ENCODE assay signal across 29 cellular contexts in the genomic region with DNA sequence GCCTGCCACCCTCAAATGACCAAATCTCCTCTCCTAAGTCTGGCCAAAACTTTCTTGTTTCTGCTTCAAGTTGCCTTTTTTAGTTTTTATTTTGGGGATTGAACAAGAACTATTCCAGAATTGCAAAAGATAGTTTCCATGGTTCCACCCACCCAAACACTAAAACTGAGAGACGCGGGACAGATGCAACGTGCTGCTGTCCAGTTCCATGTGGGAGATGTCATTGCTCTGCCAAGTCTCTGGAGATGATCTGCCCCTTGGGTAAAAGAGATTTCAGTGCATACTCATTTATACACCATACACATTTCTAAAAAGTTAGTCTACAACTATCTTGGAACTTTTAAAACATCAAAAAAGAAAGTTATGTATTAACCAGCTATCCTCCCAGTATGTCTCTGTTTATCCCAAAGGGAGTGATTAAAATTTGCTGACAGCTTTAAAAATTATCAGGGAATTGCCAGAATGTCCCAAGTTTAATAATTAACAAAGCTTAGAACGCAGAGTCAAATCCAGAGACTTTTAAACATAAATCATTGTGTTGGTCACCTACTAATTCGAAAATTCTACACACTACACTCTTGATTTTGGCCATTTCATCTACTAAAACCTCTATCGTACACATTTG. TPM values are rescaled to one million over a fixed set of nuclear protein-coding genes. Genes with fewer than 3 reads are reported as not detected.
DNase-seq lines count a peak whose midpoint lies in the region; ATAC-seq and TF ChIP-seq lines count a peak whose summit lies in the region.
"Had no signal": no experiment of that assay in that cellular context is flagged by ENCODE, and none has a peak within 500 bp of the region (broad histone marks: within the 10 kb centered on the region; RNA-seq: fewer than 3 reads in every experiment).

No MANE protein-coding gene starts in this region.

- H3K9me3 ChIP-seq in ascending aorta (no peaks in the 10 kb centered on the region), liver (ENCODE audit: control insufficient read depth in 4 of 4, low read length in 3 of 4) (no peaks in the 10 kb centered on the region), gastrocnemius medialis (no peaks in the 10 kb centered on the region)
- H3K9me3 ChIP-seq: BLaER1, SK-N-SH, tibial nerve had no signal

- H3K27me3 ChIP-seq in ascending aorta = no peaks in the 10 kb centered on the region
- no peaks in the 10 kb centered on the region for H3K27me3 ChIP-seq in liver (ENCODE audit: control insufficient read depth in 4 of 4, insufficient read depth in 4 of 4, low read length in 3 of 4)
- no peaks in the 10 kb centered on the region for H3K27me3 ChIP-seq in gastrocnemius medialis
- H3K27me3 ChIP-seq: BLaER1 had no signal

- no peak for TF ChIP-seq POLR2A in gastrocnemius medialis (IDR thresholded peaks at IDR 0.05)

- 29% methylated on average over 6 of the region's 6 CpGs for WGBS in liver

- no peak overlapping the region for H3K4me3 ChIP-seq in ascending aorta
- H3K4me3 ChIP-seq in liver (ENCODE audit: low read depth in 1 of 3, low read length in 3 of 3) = peak overlapping the region; percentile 2 to 74 (median 69)
- no peak overlapping the region for H3K4me3 ChIP-seq in gastrocnemius medialis
- H3K4me3 ChIP-seq: BLaER1, GM23338, tibial nerve had no signal

- no peaks in the 10 kb centered on the region for H3K36me3 ChIP-seq in ascending aorta
- H3K36me3 ChIP-seq in liver (ENCODE audit: control insufficient read depth in 4 of 4, insufficient read depth in 3 of 4, low read depth in 1 of 4, low read length in 3 of 4) = no peaks in the 10 kb centered on the region
- H3K36me3 ChIP-seq in gastrocnemius medialis = no peaks in the 10 kb centered on the region
- H3K36me3 ChIP-seq: BLaER1, tibial nerve had no signal

- intact Hi-C loops in ascending aorta (cut with DNase I) (no loop called here), left ventricle myocardium superior (cut with micrococcal nuclease) (no loop called here), gastrocnemius medialis (cut with DNase I; ENCODE audit: low total_unique reads) (no loop called here)

- TF ChIP-seq CTCF in ascending aorta (IDR thresholded peaks at IDR 0.05) (no peak), liver (IDR thresholded peaks at IDR 0.05; ENCODE audit: low read depth, low read length, missing input control) (no peak), gastrocnemius medialis (IDR thresholded peaks at IDR 0.05 in 4 of 5, conservative IDR thresholded peaks at IDR 0.05 in 1 of 5) (no peak)

- in situ Hi-C loops in gastrocnemius medialis (cut with MboI; ENCODE audit: low sequenced_read_pairs in 4 of 4) = no loop called here

- no peak for TF ChIP-seq RAD21 in liver (IDR thresholded peaks at IDR 0.05)

- peak overlapping the region in 1 of 2 donors; percentile 66 for H3K9ac ChIP-seq in liver (ENCODE audit: low read depth in 1 of 2, low read length in 2 of 2)
- H3K9ac ChIP-seq: BLaER1, KMS-11, SK-N-SH had no signal

- peak overlapping the region; percentile 34 to 38 for H3K27ac ChIP-seq in ascending aorta
- H3K27ac ChIP-seq in liver (ENCODE audit: low read depth in 1 of 2, low read length in 2 of 2) = peak overlapping the region; percentile 64 to 91
- H3K27ac ChIP-seq in gastrocnemius medialis = peak overlapping the region; percentile 33 to 88 (median 80)
- H3K27ac ChIP-seq: BLaER1, KMS-11 had no signal

- ATAC-seq in left ventricle myocardium superior (peak; percentile 17), gastrocnemius medialis (no peak)
- ATAC-seq: activated CD4-positive, CD25-positive, alpha-beta regulatory T cell treated with anti-CD3 and anti-CD28 coated beads, Interleukin-2, amount 50 U/mL, for 24 hours; activated T-cell treated with anti-CD3 and anti-CD28 coated beads, Interleukin-2, amount 50 U/mL, for 72 hours; esophagus mucosa; GM23338; natural killer cell; stimulated activated naive CD8-positive, alpha-beta T cell treated with anti-CD3 and anti-CD28 coated beads, Interleukin-15, amount 100 ng/mL, for 72 hours had no signal

- H3K4me1 ChIP-seq in ascending aorta = peaks cover 0 to 4% of the 10 kb centered on the region in 2 donors
- peaks cover 4 to 23% (median 12%) of the 10 kb centered on the region in 4 donors for H3K4me1 ChIP-seq in liver (ENCODE audit: control insufficient read depth in 4 of 4, insufficient read depth in 4 of 4, low read length in 3 of 4)
- H3K4me1 ChIP-seq in gastrocnemius medialis = peaks cover 0 to 8% of the 10 kb centered on the region in 2 donors
- H3K4me1 ChIP-seq: tibial nerve had no signal

- DNase-seq in ascending aorta (ENCODE audit: low spot score in 2 of 2) = no peak
- no peak for DNase-seq in left ventricle myocardium superior
- no peak for DNase-seq in gastrocnemius medialis
- no peak for DNase-seq in cerebellar cortex (ENCODE audit: low spot score)
- DNase-seq in activated CD4-positive, CD25-positive, alpha-beta regulatory T cell (lab: John Stamatoyannopoulos, UW) = no peak
- no peak for DNase-seq in OCI-M2 (lab: John Stamatoyannopoulos, UW; ENCODE audit: unreplicated experiment)
- no peak for DNase-seq in HUDEP-2 (lab: John Stamatoyannopoulos, UW; ENCODE audit: unreplicated experiment in 76 of 76)
- DNase-seq: activated CD4-positive, alpha-beta T cell treated with anti-CD3 and anti-CD28 coated beads, Interleukin-2, amount 50 U/mL, for 48 hours; activated T-cell treated with anti-CD3 and anti-CD28 coated beads, Interleukin-2, amount 50 U/mL, for 72 hours; cerebellar nuclear complex; foreskin melanocyte; MM.1S; natural killer cell; NCI-H1105 treated with DMSO at 0.1 percent for 48 hours; NCI-H1930; NCI-H510A treated with DMSO at 0.1 percent for 48 hours; retina; SK-N-SH; stimulated activated CD8-positive, alpha-beta memory T cell treated with anti-CD3 and anti-CD28 coated beads, Interleukin-4, amount 100 ng/mL, for 48 hours; stimulated activated naive CD8-positive, alpha-beta T cell treated with anti-CD3 and anti-CD28 coated beads, Interleukin-15, amount 100 ng/mL, for 72 hours had no signal

TF ChIP-seq in liver, 16 proteins besides CTCF, POLR2A, EP300 and RAD21 (continues in another document):
- no peak for TF ChIP-seq HNF4G (IDR thresholded peaks at IDR 0.05)
- no peak for TF ChIP-seq TAF1 (conservative IDR thresholded peaks at IDR 0.05)
- no peak for TF ChIP-seq NR2F2 (IDR thresholded peaks at IDR 0.05)
- TF ChIP-seq, protein P1, sequence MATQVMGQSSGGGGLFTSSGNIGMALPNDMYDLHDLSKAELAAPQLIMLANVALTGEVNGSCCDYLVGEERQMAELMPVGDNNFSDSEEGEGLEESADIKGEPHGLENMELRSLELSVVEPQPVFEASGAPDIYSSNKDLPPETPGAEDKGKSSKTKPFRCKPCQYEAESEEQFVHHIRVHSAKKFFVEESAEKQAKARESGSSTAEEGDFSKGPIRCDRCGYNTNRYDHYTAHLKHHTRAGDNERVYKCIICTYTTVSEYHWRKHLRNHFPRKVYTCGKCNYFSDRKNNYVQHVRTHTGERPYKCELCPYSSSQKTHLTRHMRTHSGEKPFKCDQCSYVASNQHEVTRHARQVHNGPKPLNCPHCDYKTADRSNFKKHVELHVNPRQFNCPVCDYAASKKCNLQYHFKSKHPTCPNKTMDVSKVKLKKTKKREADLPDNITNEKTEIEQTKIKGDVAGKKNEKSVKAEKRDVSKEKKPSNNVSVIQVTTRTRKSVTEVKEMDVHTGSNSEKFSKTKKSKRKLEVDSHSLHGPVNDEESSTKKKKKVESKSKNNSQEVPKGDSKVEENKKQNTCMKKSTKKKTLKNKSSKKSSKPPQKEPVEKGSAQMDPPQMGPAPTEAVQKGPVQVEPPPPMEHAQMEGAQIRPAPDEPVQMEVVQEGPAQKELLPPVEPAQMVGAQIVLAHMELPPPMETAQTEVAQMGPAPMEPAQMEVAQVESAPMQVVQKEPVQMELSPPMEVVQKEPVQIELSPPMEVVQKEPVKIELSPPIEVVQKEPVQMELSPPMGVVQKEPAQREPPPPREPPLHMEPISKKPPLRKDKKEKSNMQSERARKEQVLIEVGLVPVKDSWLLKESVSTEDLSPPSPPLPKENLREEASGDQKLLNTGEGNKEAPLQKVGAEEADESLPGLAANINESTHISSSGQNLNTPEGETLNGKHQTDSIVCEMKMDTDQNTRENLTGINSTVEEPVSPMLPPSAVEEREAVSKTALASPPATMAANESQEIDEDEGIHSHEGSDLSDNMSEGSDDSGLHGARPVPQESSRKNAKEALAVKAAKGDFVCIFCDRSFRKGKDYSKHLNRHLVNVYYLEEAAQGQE (IDR thresholded peaks at IDR 0.05) = peak; percentile 82
- no peak for TF ChIP-seq JUND (IDR thresholded peaks at IDR 0.05)
- no peak for TF ChIP-seq GABPA (IDR thresholded peaks at IDR 0.05 in 1 of 2, conservative IDR thresholded peaks at IDR 0.05 in 1 of 2)
- TF ChIP-seq SP1 (IDR thresholded peaks at IDR 0.05) = no peak
- no peak for TF ChIP-seq FOXA1 (IDR thresholded peaks at IDR 0.05)
- TF ChIP-seq YY1 (IDR thresholded peaks at IDR 0.05) = peak; percentile 41
- TF ChIP-seq, protein P2, sequence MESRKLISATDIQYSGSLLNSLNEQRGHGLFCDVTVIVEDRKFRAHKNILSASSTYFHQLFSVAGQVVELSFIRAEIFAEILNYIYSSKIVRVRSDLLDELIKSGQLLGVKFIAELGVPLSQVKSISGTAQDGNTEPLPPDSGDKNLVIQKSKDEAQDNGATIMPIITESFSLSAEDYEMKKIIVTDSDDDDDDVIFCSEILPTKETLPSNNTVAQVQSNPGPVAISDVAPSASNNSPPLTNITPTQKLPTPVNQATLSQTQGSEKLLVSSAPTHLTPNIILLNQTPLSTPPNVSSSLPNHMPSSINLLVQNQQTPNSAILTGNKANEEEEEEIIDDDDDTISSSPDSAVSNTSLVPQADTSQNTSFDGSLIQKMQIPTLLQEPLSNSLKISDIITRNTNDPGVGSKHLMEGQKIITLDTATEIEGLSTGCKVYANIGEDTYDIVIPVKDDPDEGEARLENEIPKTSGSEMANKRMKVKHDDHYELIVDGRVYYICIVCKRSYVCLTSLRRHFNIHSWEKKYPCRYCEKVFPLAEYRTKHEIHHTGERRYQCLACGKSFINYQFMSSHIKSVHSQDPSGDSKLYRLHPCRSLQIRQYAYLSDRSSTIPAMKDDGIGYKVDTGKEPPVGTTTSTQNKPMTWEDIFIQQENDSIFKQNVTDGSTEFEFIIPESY (IDR thresholded peaks at IDR 0.05) = no peak
- TF ChIP-seq RXRA (IDR thresholded peaks at IDR 0.05) = no peak
- no peak for TF ChIP-seq FOXA2 (IDR thresholded peaks at IDR 0.05)
- TF ChIP-seq EGR1 (IDR thresholded peaks at IDR 0.05; ENCODE audit: low read depth in 2 of 2) = no peak
- TF ChIP-seq, protein P3, sequence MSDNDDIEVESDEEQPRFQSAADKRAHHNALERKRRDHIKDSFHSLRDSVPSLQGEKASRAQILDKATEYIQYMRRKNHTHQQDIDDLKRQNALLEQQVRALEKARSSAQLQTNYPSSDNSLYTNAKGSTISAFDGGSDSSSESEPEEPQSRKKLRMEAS (IDR thresholded peaks at IDR 0.05) = peak; percentile 38

RNA-seq across cellular contexts. Expression of gene MAOB, which starts 3.2 kb away (rescaled TPM):
- total RNA-seq in ascending aorta = 4.6 TPM
- total RNA-seq in left ventricle myocardium superior = 126 TPM
- 10 to 100 TPM; 34.0 to 52.9 TPM for total RNA-seq in liver
- polyA plus RNA-seq in liver = 10 to 100 TPM; 92.4 to 96.3 TPM
- total RNA-seq in gastrocnemius medialis = 10 to 100 TPM in 3 of 4 donors, 1 to 10 TPM in 1; 7.8 to 34.5 (median 29.3) TPM
- total RNA-seq: dermis microvascular lymphatic vessel endothelial cell, HT1080 had no signal

Comparison
In these comparisons a context has a peak if more than half of its experiments do, and no peak if none do; other contexts are left out.
1. H3K4me3 ChIP-seq: peak in liver (3 of 3); none in ascending aorta (0 of 2) and gastrocnemius medialis (0 of 4).
2. Peak in every context shown above with its lines, with median percentiles within 50 percentile points of each other: H3K27ac ChIP-seq.